1 cellular context compared by ENCODE assay signal in the genomic region with DNA sequence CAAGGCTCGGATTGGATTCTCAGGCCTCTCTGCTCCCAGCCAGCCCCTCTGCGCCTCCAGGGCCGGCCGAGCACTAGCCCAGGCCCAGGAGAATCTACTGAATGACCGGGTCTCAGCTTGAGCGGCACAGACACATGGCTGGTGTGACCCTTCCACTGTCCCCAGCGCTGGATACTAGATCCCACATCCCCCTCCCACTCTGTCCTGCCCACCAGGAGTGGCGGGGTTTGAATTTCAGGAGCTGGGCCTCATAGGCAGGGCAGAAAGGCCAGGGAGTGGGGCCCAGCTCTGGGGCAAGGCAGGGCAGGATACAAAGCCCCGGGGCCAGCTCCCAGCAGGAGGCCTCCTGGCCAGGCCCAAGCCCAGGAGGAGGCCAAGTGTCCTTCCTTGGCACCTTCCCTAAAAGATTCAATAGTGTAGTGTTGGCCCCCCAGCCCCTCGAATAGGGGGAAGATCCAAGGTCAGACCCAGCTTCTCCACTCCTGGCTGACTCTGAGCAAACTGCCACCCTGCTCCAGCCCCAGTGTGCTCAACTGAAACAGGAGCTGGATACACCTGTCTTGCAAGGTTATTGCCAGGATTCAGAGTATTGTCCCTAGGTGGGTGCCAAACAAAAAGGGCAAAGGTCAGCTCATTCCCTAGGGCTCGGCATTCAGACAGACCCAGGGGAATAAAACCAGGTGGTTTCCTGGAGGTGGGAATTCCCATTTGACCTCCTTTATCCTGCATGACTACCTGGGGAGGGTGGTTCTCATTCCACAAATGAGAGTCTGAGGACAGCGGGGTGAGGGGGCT.
TF ChIP-seq lines count a peak whose summit lies in the region.

No MANE protein-coding gene starts in this region.

TF ChIP-seq in WTC11, 78 proteins besides CTCF, POLR2A, EP300 and RAD21 (continued from another document):
- TF ChIP-seq, protein P1, sequence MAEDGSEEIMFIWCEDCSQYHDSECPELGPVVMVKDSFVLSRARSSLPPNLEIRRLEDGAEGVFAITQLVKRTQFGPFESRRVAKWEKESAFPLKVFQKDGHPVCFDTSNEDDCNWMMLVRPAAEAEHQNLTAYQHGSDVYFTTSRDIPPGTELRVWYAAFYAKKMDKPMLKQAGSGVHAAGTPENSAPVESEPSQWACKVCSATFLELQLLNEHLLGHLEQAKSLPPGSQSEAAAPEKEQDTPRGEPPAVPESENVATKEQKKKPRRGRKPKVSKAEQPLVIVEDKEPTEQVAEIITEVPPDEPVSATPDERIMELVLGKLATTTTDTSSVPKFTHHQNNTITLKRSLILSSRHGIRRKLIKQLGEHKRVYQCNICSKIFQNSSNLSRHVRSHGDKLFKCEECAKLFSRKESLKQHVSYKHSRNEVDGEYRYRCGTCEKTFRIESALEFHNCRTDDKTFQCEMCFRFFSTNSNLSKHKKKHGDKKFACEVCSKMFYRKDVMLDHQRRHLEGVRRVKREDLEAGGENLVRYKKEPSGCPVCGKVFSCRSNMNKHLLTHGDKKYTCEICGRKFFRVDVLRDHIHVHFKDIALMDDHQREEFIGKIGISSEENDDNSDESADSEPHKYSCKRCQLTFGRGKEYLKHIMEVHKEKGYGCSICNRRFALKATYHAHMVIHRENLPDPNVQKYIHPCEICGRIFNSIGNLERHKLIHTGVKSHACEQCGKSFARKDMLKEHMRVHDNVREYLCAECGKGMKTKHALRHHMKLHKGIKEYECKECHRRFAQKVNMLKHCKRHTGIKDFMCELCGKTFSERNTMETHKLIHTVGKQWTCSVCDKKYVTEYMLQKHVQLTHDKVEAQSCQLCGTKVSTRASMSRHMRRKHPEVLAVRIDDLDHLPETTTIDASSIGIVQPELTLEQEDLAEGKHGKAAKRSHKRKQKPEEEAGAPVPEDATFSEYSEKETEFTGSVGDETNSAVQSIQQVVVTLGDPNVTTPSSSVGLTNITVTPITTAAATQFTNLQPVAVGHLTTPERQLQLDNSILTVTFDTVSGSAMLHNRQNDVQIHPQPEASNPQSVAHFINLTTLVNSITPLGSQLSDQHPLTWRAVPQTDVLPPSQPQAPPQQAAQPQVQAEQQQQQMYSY (CRISPR knock-in tag; IDR thresholded peaks at IDR 0.05): no peak
- TF ChIP-seq, protein P2, sequence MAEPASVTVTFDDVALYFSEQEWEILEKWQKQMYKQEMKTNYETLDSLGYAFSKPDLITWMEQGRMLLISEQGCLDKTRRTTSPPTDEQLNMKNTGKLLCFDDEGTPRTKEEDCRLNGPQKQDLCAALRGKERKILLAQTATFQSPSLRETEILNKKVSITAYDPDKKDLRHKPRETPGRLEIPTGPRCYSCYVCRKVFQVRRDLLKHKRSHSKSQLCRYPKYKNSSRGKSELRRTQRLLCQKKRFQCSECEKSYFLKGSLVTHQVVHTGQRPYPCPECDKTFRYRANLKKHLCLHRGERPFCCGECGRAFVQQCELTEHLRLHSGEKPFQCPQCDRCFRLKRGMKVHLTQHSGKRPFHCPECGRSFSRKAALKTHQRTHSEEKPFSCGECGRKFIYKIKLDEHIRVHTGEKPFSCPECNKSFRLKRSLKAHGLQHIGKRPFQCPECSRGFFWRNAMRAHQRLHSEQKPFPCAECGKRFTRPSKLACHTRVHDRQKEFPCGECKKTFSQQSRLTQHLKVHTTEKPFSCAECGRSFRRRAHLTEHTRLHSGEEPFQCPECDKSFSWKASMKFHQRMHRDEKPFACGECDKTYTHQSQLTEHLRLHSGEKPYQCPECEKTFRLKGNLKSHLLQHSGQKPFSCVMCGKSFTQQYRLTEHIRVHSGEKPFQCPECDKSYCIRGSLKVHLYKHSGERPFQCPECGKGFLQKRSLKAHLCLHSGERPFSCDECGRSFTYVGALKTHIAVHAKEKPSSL (CRISPR knock-in tag; conservative IDR thresholded peaks at IDR 0.05): no peak
- TF ChIP-seq PRRX2 (CRISPR knock-in tag; IDR thresholded peaks at IDR 0.05) (no peak), ETV6 (CRISPR knock-in tag; IDR thresholded peaks at IDR 0.05) (peak; percentile 30; the same call in 1 of the 2 replicates), TEAD1 (CRISPR knock-in tag; IDR thresholded peaks at IDR 0.05) (peak; percentile 45; the same call in 1 of the 2 replicates), RORB (CRISPR knock-in tag; IDR thresholded peaks at IDR 0.05) (no peak), ZNF423 (CRISPR knock-in tag; IDR thresholded peaks at IDR 0.05) (peak; percentile 35; the same call in 1 of the 2 replicates), ZBTB21 (CRISPR knock-in tag; IDR thresholded peaks at IDR 0.05; ENCODE audit: borderline replicate concordance) (no peak)
- TF ChIP-seq, protein P3, sequence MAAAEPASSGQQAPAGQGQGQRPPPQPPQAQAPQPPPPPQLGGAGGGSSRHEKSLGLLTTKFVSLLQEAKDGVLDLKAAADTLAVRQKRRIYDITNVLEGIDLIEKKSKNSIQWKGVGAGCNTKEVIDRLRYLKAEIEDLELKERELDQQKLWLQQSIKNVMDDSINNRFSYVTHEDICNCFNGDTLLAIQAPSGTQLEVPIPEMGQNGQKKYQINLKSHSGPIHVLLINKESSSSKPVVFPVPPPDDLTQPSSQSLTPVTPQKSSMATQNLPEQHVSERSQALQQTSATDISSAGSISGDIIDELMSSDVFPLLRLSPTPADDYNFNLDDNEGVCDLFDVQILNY (CRISPR knock-in tag; IDR thresholded peaks at IDR 0.05): no peak
- TF ChIP-seq, protein P4, sequence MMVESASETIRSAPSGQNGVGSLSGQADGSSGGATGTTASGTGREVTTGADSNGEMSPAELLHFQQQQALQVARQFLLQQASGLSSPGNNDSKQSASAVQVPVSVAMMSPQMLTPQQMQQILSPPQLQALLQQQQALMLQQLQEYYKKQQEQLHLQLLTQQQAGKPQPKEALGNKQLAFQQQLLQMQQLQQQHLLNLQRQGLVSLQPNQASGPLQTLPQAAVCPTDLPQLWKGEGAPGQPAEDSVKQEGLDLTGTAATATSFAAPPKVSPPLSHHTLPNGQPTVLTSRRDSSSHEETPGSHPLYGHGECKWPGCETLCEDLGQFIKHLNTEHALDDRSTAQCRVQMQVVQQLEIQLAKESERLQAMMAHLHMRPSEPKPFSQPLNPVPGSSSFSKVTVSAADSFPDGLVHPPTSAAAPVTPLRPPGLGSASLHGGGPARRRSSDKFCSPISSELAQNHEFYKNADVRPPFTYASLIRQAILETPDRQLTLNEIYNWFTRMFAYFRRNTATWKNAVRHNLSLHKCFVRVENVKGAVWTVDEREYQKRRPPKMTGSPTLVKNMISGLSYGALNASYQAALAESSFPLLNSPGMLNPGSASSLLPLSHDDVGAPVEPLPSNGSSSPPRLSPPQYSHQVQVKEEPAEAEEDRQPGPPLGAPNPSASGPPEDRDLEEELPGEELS (CRISPR knock-in tag; IDR thresholded peaks at IDR 0.05): no peak
- TF ChIP-seq, protein P5, sequence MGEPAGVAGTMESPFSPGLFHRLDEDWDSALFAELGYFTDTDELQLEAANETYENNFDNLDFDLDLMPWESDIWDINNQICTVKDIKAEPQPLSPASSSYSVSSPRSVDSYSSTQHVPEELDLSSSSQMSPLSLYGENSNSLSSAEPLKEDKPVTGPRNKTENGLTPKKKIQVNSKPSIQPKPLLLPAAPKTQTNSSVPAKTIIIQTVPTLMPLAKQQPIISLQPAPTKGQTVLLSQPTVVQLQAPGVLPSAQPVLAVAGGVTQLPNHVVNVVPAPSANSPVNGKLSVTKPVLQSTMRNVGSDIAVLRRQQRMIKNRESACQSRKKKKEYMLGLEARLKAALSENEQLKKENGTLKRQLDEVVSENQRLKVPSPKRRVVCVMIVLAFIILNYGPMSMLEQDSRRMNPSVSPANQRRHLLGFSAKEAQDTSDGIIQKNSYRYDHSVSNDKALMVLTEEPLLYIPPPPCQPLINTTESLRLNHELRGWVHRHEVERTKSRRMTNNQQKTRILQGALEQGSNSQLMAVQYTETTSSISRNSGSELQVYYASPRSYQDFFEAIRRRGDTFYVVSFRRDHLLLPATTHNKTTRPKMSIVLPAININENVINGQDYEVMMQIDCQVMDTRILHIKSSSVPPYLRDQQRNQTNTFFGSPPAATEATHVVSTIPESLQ (CRISPR knock-in tag; IDR thresholded peaks at IDR 0.05): no peak
